24 cellular contexts compared by ENCODE assay signal in the genomic region with DNA sequence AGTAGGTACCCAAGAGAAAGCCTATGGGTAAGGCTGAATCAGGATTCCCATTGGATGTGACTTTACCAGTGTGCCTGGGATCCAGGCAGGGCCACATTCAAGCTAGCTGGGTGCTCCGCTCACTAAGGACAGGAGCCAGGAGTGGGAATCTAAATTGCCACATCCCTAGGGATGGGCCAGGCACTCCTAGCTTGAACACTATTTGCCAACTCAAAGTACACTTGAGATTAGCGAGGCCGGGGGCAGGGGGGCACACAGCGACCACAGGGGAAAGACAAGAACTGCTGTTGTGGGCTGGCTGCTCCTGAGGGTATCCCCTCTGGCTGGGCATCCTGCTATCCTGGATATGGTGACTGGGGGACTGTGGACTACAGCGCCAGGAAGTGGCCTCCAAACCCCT. TPM values are rescaled to one million over a fixed set of nuclear protein-coding genes. Genes with fewer than 3 reads are reported as not detected.
DNase-seq lines count a peak whose midpoint lies in the region; FAIRE-seq and TF ChIP-seq lines count a peak whose summit lies in the region.
"Had no signal": no experiment of that assay in that cellular context is flagged by ENCODE, and none has a peak within 500 bp of the region (broad histone marks: within the 10 kb centered on the region; RNA-seq: fewer than 3 reads in every experiment).

No MANE protein-coding gene starts in this region.

- peaks cover 8% of the 10 kb centered on the region for H3K23me2 ChIP-seq in H9 (ENCODE audit: insufficient read length, low read depth, low read length, poor library complexity, severe bottlenecking)

- H3T11ph ChIP-seq in H9 (ENCODE audit: low read length), result no peak overlapping the region

- no peaks in the 10 kb centered on the region; a peak in 1 of 5 replicates for H3K9me3 Mint-ChIP-seq in H9
- H3K9me3 Mint-ChIP-seq in activated T-helper 2 cell treated with anti-CD3 and anti-CD28 coated beads, Interferon-gamma antibody, Interleukin-2, Interleukin-4, amounts not matched to agents 10 μg/mL and 5 μg/mL and 100 μg/mL, durations not matched to agents 14 hours and 24 hours and 36 hours, result no peaks in the 10 kb centered on the region
- H3K9me3 Mint-ChIP-seq: activated B cell treated with CpG ODN at 0.5 μM for 24 hours; activated CD4-positive, alpha-beta memory T cell treated with anti-CD3 and anti-CD28 coated beads, Interleukin-2, amount 10 ng/mL, durations not matched to agents 7 days and 5 days had no signal

- no peak overlapping the region for H3K14ac ChIP-seq in H9 (ENCODE audit: insufficient read depth, low read length)

- H2BK12ac ChIP-seq in H9 (ENCODE audit: insufficient read length, low read depth, low read length), result no peak overlapping the region

- TF ChIP-seq CTCF in H9 (conservative IDR thresholded peaks at IDR 0.05) (no peak), liver (IDR thresholded peaks at IDR 0.05; ENCODE audit: low read depth, low read length, missing input control) (no peak)

- no peak overlapping the region for H2BK120ac ChIP-seq in H9 (ENCODE audit: low read depth, low read length, poor library complexity, severe bottlenecking)

- peak overlapping the region; percentile 59 to 78 (median 74) for H3K27ac Mint-ChIP-seq in H9
- no peak overlapping the region for H3K27ac Mint-ChIP-seq in activated T-helper 2 cell treated with anti-CD3 and anti-CD28 coated beads, Interferon-gamma antibody, Interleukin-2, Interleukin-4, amounts not matched to agents 10 μg/mL and 5 μg/mL and 100 μg/mL, durations not matched to agents 14 hours and 24 hours and 36 hours
- H3K27ac Mint-ChIP-seq: activated B cell treated with CpG ODN at 0.5 μM for 24 hours; activated CD4-positive, alpha-beta memory T cell treated with anti-CD3 and anti-CD28 coated beads, Interleukin-2, amount 10 ng/mL, durations not matched to agents 7 days and 5 days; CD4-positive, alpha-beta memory T cell had no signal

- H3K4me3 ChIP-seq in liver (ENCODE audit: low read depth in 1 of 3, low read length in 3 of 3) (no peak overlapping the region), small intestine (ENCODE audit: low read depth in 1 of 2, low read length in 2 of 2) (no peak overlapping the region)
- H3K4me3 ChIP-seq: GM12878 had no signal

- no peak for FAIRE-seq in small intestine (lab: Jason Lieb, UNC)
- FAIRE-seq: GM12878, H54 had no signal

- H3K27me3 ChIP-seq in H9 (ENCODE audit: insufficient read depth, low read length), result no peaks in the 10 kb centered on the region
- H3K27me3 ChIP-seq in liver (ENCODE audit: control insufficient read depth in 4 of 4, insufficient read depth in 4 of 4, low read length in 3 of 4), result no peaks in the 10 kb centered on the region
- no peaks in the 10 kb centered on the region for H3K27me3 ChIP-seq in small intestine (ENCODE audit: control insufficient read depth in 2 of 2, insufficient read depth in 2 of 2, low read length in 2 of 2)

- no peak for DNase-seq in H9
- no peak for DNase-seq in caudate nucleus (lab: John Stamatoyannopoulos, UW)
- peak; percentile 82 for DNase-seq in small intestine
- no peak for DNase-seq in superior temporal gyrus (ENCODE audit: extremely low spot score)
- DNase-seq in glomerular visceral epithelial cell (ENCODE audit: extremely low spot score), result no peak
- DNase-seq in NCI-H82 treated with DMSO at 0.1 percent for 48 hours (lab: John Stamatoyannopoulos, UW; ENCODE audit: unreplicated experiment), result no peak
- no peak for DNase-seq in activated T-helper 2 cell treated with anti-CD3 and anti-CD28 coated beads, Interferon-gamma antibody, Interleukin-2, Interleukin-4, amounts not matched to agents 10 μg/mL and 5 μg/mL and 100 μg/mL, durations not matched to agents 14 hours and 24 hours and 36 hours (ENCODE audit: low spot score)
- DNase-seq: activated B cell treated with CpG ODN at 0.5 μM for 24 hours; activated CD4-positive, alpha-beta memory T cell treated with anti-CD3 and anti-CD28 coated beads, Interleukin-2, amount 10 ng/mL, durations not matched to agents 7 days and 5 days; activated naive CD4-positive, alpha-beta T cell; activated T-cell treated with anti-CD3 and anti-CD28 coated beads for 4 hours; CD4-positive, alpha-beta memory T cell; DMS53; erythroblast; foreskin keratinocyte; MV-4-11; NCI-H1694 treated with DMSO at 0.1 percent for 48 hours; NK-92 treated with Interleukin-12 subunit alpha and Interleukin-12 subunit beta, amount 100 ng/mL, for 24 hours; retina had no signal

- no peak overlapping the region for H2BK15ac ChIP-seq in H9 (ENCODE audit: low read depth, low read length)

- intact Hi-C loops in activated T-helper 2 cell treated with anti-CD3 and anti-CD28 coated beads, Interferon-gamma antibody, Interleukin-2, Interleukin-4, amounts not matched to agents 10 μg/mL and 5 μg/mL and 100 μg/mL, durations not matched to agents 14 hours and 24 hours and 36 hours (cut with micrococcal nuclease), result no loop called here

- H2BK20ac ChIP-seq in H9 (ENCODE audit: low read depth, low read length, poor library complexity, severe bottlenecking), result no peak overlapping the region

- no peaks in the 10 kb centered on the region; a peak in 3 of 7 replicates for H3K36me3 Mint-ChIP-seq in H9 (ENCODE audit: insufficient read depth in 1 of 3, low read depth in 3 of 3)
- H3K36me3 Mint-ChIP-seq in activated T-helper 2 cell treated with anti-CD3 and anti-CD28 coated beads, Interferon-gamma antibody, Interleukin-2, Interleukin-4, amounts not matched to agents 10 μg/mL and 5 μg/mL and 100 μg/mL, durations not matched to agents 14 hours and 24 hours and 36 hours (ENCODE audit: low read depth), result no peaks in the 10 kb centered on the region
- H3K36me3 Mint-ChIP-seq: CD4-positive, alpha-beta memory T cell had no signal

- H3K36me3 ChIP-seq in liver (ENCODE audit: control insufficient read depth in 4 of 4, insufficient read depth in 3 of 4, low read depth in 1 of 4, low read length in 3 of 4), result no peaks in the 10 kb centered on the region
- H3K36me3 ChIP-seq in small intestine (ENCODE audit: control insufficient read depth in 2 of 2, insufficient read depth in 2 of 2, low read length in 2 of 2), result no peaks in the 10 kb centered on the region
- H3K36me3 ChIP-seq: neutrophil had no signal

- H4K8ac ChIP-seq in H9 (replicated peaks; ENCODE audit: insufficient read length, low read depth, low read length), result no peak overlapping the region

- no peak overlapping the region for H3K23ac ChIP-seq in H9 (ENCODE audit: insufficient read length, low read depth, low read length)

- H3K56ac ChIP-seq in H9 (ENCODE audit: insufficient read length, low read depth, low read length), result no peak overlapping the region

- no CpG with 5 or more reads among the region's 5 CpGs for WGBS in H9 (ENCODE audit: extremely low coverage, insufficient read length, low lambda C conversion rate)
- WGBS in liver, result 40% methylated on average over 5 of the region's 5 CpGs
- 18 to 62% (median 51%) methylated on average over 5 of the region's 5 CpGs for WGBS in small intestine, 3 donors

- H3K9ac ChIP-seq in H9 (ENCODE audit: extremely low read depth, insufficient read length, low read length) (no peak overlapping the region), liver (ENCODE audit: low read depth in 1 of 2, low read length in 2 of 2) (no peak overlapping the region)
- H3K9ac ChIP-seq: KMS-11 had no signal

- H3K27me3 Mint-ChIP-seq in H9 (ENCODE audit: low read depth), result peaks cover 3% of the 10 kb centered on the region
- H3K27me3 Mint-ChIP-seq in activated T-helper 2 cell treated with anti-CD3 and anti-CD28 coated beads, Interferon-gamma antibody, Interleukin-2, Interleukin-4, amounts not matched to agents 10 μg/mL and 5 μg/mL and 100 μg/mL, durations not matched to agents 14 hours and 24 hours and 36 hours (ENCODE audit: low read depth), result peaks cover 8% of the 10 kb centered on the region

- H3K18ac ChIP-seq in H9 (ENCODE audit: insufficient read length, low read depth, low read length), result no peak overlapping the region

- TF ChIP-seq RAD21 in liver (IDR thresholded peaks at IDR 0.05), result peak; percentile 25 to 54

- peak overlapping the region in 1 of 2 experiments; percentile 66; a peak in 1 of 5 replicates for H3K4me3 Mint-ChIP-seq in H9
- no peak overlapping the region for H3K4me3 Mint-ChIP-seq in activated T-helper 2 cell treated with anti-CD3 and anti-CD28 coated beads, Interferon-gamma antibody, Interleukin-2, Interleukin-4, amounts not matched to agents 10 μg/mL and 5 μg/mL and 100 μg/mL, durations not matched to agents 14 hours and 24 hours and 36 hours (ENCODE audit: low read depth)
- H3K4me3 Mint-ChIP-seq: activated B cell treated with CpG ODN at 0.5 μM for 24 hours; activated CD4-positive, alpha-beta memory T cell treated with anti-CD3 and anti-CD28 coated beads, Interleukin-2, amount 10 ng/mL, durations not matched to agents 7 days and 5 days; CD4-positive, alpha-beta memory T cell had no signal

- H3K27ac ChIP-seq in H9 (ENCODE audit: insufficient read length, low read depth, low read length), result no peak overlapping the region
- peak overlapping the region; percentile 99 for H3K27ac ChIP-seq in caudate nucleus (ENCODE audit: low read depth, low read length)
- H3K27ac ChIP-seq in liver (ENCODE audit: low read depth in 1 of 2, low read length in 2 of 2), result peak overlapping the region; percentile 57 to 77
- peak overlapping the region; percentile 63 to 73 for H3K27ac ChIP-seq in small intestine (ENCODE audit: low read depth in 1 of 2, low read length in 1 of 2)
- H3K27ac ChIP-seq: foreskin keratinocyte, KMS-11, neutrophil had no signal

- no peak overlapping the region for H2AFZ ChIP-seq in H9 (ENCODE audit: low read length)

- H3K79me2 ChIP-seq in H9 (ENCODE audit: insufficient read depth, low read length), result no peaks in the 10 kb centered on the region; the same call in 1 of the 2 replicates

- no peaks in the 10 kb centered on the region for H4K20me1 ChIP-seq in H9 (ENCODE audit: control insufficient read depth, insufficient read depth, insufficient read length)

- H3K4ac ChIP-seq in H9 (ENCODE audit: low read depth, low read length), result no peak overlapping the region

- H2AK5ac ChIP-seq in H9 (ENCODE audit: insufficient read length, low read length), result no peak overlapping the region

- H4K5ac ChIP-seq in H9 (ENCODE audit: insufficient read length, low read depth, low read length), result no peak overlapping the region

- H2BK5ac ChIP-seq in H9 (ENCODE audit: insufficient read length, low read length), result no peak overlapping the region

- H3K9me3 ChIP-seq in H9 (ENCODE audit: control insufficient read depth, low read depth, low read length) (no peaks in the 10 kb centered on the region), liver (ENCODE audit: control insufficient read depth in 4 of 4, low read length in 3 of 4) (no peaks in the 10 kb centered on the region), small intestine (ENCODE audit: control insufficient read depth, low read depth) (no peaks in the 10 kb centered on the region)
- H3K9me3 ChIP-seq: neutrophil had no signal

- H3K79me1 ChIP-seq in H9 (ENCODE audit: insufficient read depth, low read depth, low read length, poor library complexity, severe bottlenecking), result no peaks in the 10 kb centered on the region

- H3K4me2 ChIP-seq in H9 (ENCODE audit: insufficient read depth, insufficient read length, low read length), result no peak overlapping the region
- H3K4me2 ChIP-seq: KMS-11 had no signal

- H3K4me1 ChIP-seq in H9 (ENCODE audit: insufficient read depth, low read length) (peaks cover 15% of the 10 kb centered on the region; the same call in 1 of the 2 replicates), liver (ENCODE audit: control insufficient read depth in 4 of 4, insufficient read depth in 4 of 4, low read length in 3 of 4) (peaks cover 26 to 89% (median 83%) of the 10 kb centered on the region in 4 donors), small intestine (ENCODE audit: control insufficient read depth in 2 of 2, insufficient read depth in 1 of 2, low read depth in 1 of 2, low read length in 1 of 2) (peaks cover 0 to 2% of the 10 kb centered on the region in 2 donors)
- H3K4me1 ChIP-seq: foreskin keratinocyte had no signal

- peaks cover 73% of the 10 kb centered on the region in 2 experiments for H3K4me1 Mint-ChIP-seq in H9
- peaks cover 7% of the 10 kb centered on the region for H3K4me1 Mint-ChIP-seq in activated T-helper 2 cell treated with anti-CD3 and anti-CD28 coated beads, Interferon-gamma antibody, Interleukin-2, Interleukin-4, amounts not matched to agents 10 μg/mL and 5 μg/mL and 100 μg/mL, durations not matched to agents 14 hours and 24 hours and 36 hours (ENCODE audit: low read depth)

- H4K91ac ChIP-seq in H9 (ENCODE audit: insufficient read length, low read depth, low read length), result no peak overlapping the region

RNA-seq across cellular contexts. Expression of gene SLC45A3, which starts 4.3 kb away (rescaled TPM):
- 16.7 TPM in 2 replicates for total RNA-seq in H9 (2021)
- 1 to 10 TPM; 5.9 to 9.9 TPM for total RNA-seq in liver
- 1 to 10 TPM; 5.3 to 5.6 TPM for polyA plus RNA-seq in liver
- polyA plus RNA-seq in small intestine, result 1 to 10 TPM; 1.1 to 8.5 (median 1.3) TPM
- 1.5 and 2.0 TPM in 2 replicates for total RNA-seq in activated T-helper 2 cell treated with anti-CD3 and anti-CD28 coated beads, Interferon-gamma antibody, Interleukin-2, Interleukin-4, amounts not matched to agents 10 μg/mL and 5 μg/mL and 100 μg/mL, durations not matched to agents 14 hours and 24 hours and 36 hours
- polyA plus RNA-seq: CD4-positive, alpha-beta memory T cell had no signal

RNA-seq across cellular contexts. Expression of gene ELK4, which starts 44.2 kb away (rescaled TPM):
- total RNA-seq in H9 (2021), result 28.7 and 31.2 TPM in 2 replicates
- total RNA-seq in liver, result 10 to 100 TPM in 1 of 2 donors, 1 to 10 TPM in 1; 9.2 to 20.2 TPM
- polyA plus RNA-seq in liver, result 1 to 10 TPM; 3.5 to 4.7 TPM
- 1 to 10 TPM; 2.7 to 6.0 (median 3.0) TPM for polyA plus RNA-seq in small intestine
- 68.8 and 80.3 TPM in 2 replicates for total RNA-seq in activated T-helper 2 cell treated with anti-CD3 and anti-CD28 coated beads, Interferon-gamma antibody, Interleukin-2, Interleukin-4, amounts not matched to agents 10 μg/mL and 5 μg/mL and 100 μg/mL, durations not matched to agents 14 hours and 24 hours and 36 hours
